Comparison of ENCODE assay signal across 15 cellular contexts in genomic region chr16:81166417-81167300, GRCh38.
DNase-seq lines count a peak whose midpoint lies in the region; ATAC-seq, FAIRE-seq and TF ChIP-seq lines count a peak whose summit lies in the region.
"Had no signal": no experiment of that assay in that cellular context is flagged by ENCODE, and none has a peak within 500 bp of the region (broad histone marks: within the 10 kb centered on the region; RNA-seq: fewer than 3 reads in every experiment).

No MANE protein-coding gene starts in this region.

- 86% methylated on average over 16 of the region's 16 CpGs; no CpG with 5 or more reads in 1 of the 2 experiments for WGBS in H1 (ENCODE audit: extremely low coverage in 1 of 2, insufficient coverage in 1 of 2, insufficient read length in 1 of 2, insufficient replicate concordance in 2 of 2, low coverage in 1 of 2, low lambda C conversion rate in 2 of 2, missing lambda C conversion rate in 1 of 2), 2 experiments

- TF ChIP-seq RAD21 in Ishikawa (IDR thresholded peaks at IDR 0.05; ENCODE audit: low read depth), result no peak
- no peak for TF ChIP-seq RAD21 in H1 (IDR thresholded peaks at IDR 0.05 in 1 of 2, conservative IDR thresholded peaks at IDR 0.05 in 1 of 2; ENCODE audit: low read depth in 2 of 2, low read length in 2 of 2)

- H3K9ac ChIP-seq in H1 (replicated peaks in 1 of 4; ENCODE audit: extremely low read depth in 1 of 4, low read depth in 3 of 4, low read length in 3 of 4), result peak overlapping the region in 1 of 4 experiments; percentile 28; a peak in 1 of 7 replicates
- H3K9ac ChIP-seq: BLaER1 treated with 17β-estradiol and CSF1 and Interleukin-3, amounts not matched to agents 10 nM and 100 nM; KMS-11 had no signal

- H2BK120ac ChIP-seq in H1 (replicated peaks; ENCODE audit: low read depth, low read length), result no peak overlapping the region

- H3K14ac ChIP-seq in H1 (ENCODE audit: insufficient read length), result no peak overlapping the region

- no peaks in the 10 kb centered on the region for H3K27me3 ChIP-seq in H1 (replicated peaks in 1 of 4; ENCODE audit: control insufficient read depth in 3 of 4, extremely low read depth in 1 of 4, insufficient read depth in 3 of 4, low read length in 3 of 4)
- H3K27me3 ChIP-seq in upper lobe of right lung, result no peaks in the 10 kb centered on the region
- H3K27me3 ChIP-seq in tibial artery, result no peaks in the 10 kb centered on the region
- H3K27me3 ChIP-seq: BLaER1 treated with 17β-estradiol and CSF1 and Interleukin-3, amounts not matched to agents 10 nM and 100 nM had no signal

- no peak overlapping the region for H3K27ac ChIP-seq in H1 (ENCODE audit: low read depth, low read length)
- H3K27ac ChIP-seq in upper lobe of right lung, result no peak overlapping the region
- H3K27ac ChIP-seq in tibial artery, result peak overlapping the region in 1 of 2 donors; percentile 54
- H3K27ac ChIP-seq: BLaER1 treated with 17β-estradiol and CSF1 and Interleukin-3, amounts not matched to agents 10 nM and 100 nM; KMS-11 had no signal

- peaks cover 5% of the 10 kb centered on the region; the same call in 1 of the 2 replicates for H3K23me2 ChIP-seq in H1 (ENCODE audit: low read depth, low read length)

- no peaks in the 10 kb centered on the region for H3K79me1 ChIP-seq in H1 (ENCODE audit: low read depth, low read length)

- no peak overlapping the region for H3K4ac ChIP-seq in H1 (replicated peaks; ENCODE audit: insufficient read length, low read depth, low read length)

- no peak overlapping the region for H2AFZ ChIP-seq in H1 (ENCODE audit: low read length)
- H2AFZ ChIP-seq: GM23338 had no signal

- H2BK12ac ChIP-seq in H1 (ENCODE audit: low read depth, low read length), result 0 out of 2 replicates have a peak overlapping the region, but pooled peaks have one; percentile 33

- DNase-seq in GM12864 (ENCODE audit: low read depth) (peak; percentile 3), H1 (ENCODE audit: low read depth in 1 of 2, low spot score in 2 of 2) (no peak), upper lobe of right lung (no peak), tibial artery (no peak)
- DNase-seq: 8988T; CD4-positive, CD25-positive, alpha-beta regulatory T cell; DMS53; GF-D8; H9 had no signal

- POLR2A ChIA-PET in H1 (lab: Charles Lee; ENCODE audit: partially characterized antibody), result no interaction called here

- no peak overlapping the region for H4K5ac ChIP-seq in H1 (ENCODE audit: insufficient read length, low read depth, low read length)

- CTCF ChIA-PET in H1 (lab: Charles Lee; ENCODE audit: partially characterized antibody), result interaction anchor here (1.6 kb wide), 1 partner anchor 25 kb away, joined by 4 read pairs; no protein-coding TSS in a partner anchor

- intact Hi-C loops in upper lobe of right lung (cut with DNase I) (no loop called here), tibial artery (cut with DNase I; ENCODE audit: low total_unique reads) (no loop called here)

- no peak overlapping the region for H3K4me2 ChIP-seq in H1 (ENCODE audit: insufficient read depth in 1 of 2, low read depth in 2 of 2, low read length in 2 of 2)
- H3K4me2 ChIP-seq: BLaER1 treated with 17β-estradiol and CSF1 and Interleukin-3, amounts not matched to agents 10 nM and 100 nM; GM23338; KMS-11 had no signal

- no peaks in the 10 kb centered on the region for H3K79me2 ChIP-seq in H1 (ENCODE audit: control insufficient read depth in 1 of 2, insufficient read depth in 2 of 2, low read length in 2 of 2)

- peaks cover 0 to 8% of the 10 kb centered on the region in 2 experiments for H4K20me1 ChIP-seq in H1 (replicated peaks in 1 of 2; ENCODE audit: control insufficient read depth in 1 of 2, insufficient read depth in 2 of 2, low read length in 2 of 2)
- H4K20me1 ChIP-seq: BLaER1 treated with 17β-estradiol and CSF1 and Interleukin-3, amounts not matched to agents 10 nM and 100 nM had no signal

- H3K36me3 ChIP-seq in H1 (ENCODE audit: control insufficient read depth in 2 of 4, insufficient read depth in 4 of 4, low read length in 3 of 4) (no peaks in the 10 kb centered on the region; a peak in 1 of 8 replicates), upper lobe of right lung (no peaks in the 10 kb centered on the region), tibial artery (no peaks in the 10 kb centered on the region)
- H3K36me3 ChIP-seq: BLaER1 treated with 17β-estradiol and CSF1 and Interleukin-3, amounts not matched to agents 10 nM and 100 nM had no signal

- H4K91ac ChIP-seq in H1 (replicated peaks; ENCODE audit: insufficient read length, low read length), result no peak overlapping the region

- no peak for TF ChIP-seq POLR2A in H1 (IDR thresholded peaks at IDR 0.05; ENCODE audit: control extremely low read depth in 1 of 2, low read depth in 2 of 2, low read length in 2 of 2)

- no peak overlapping the region for H3K23ac ChIP-seq in H1 (ENCODE audit: insufficient read length)

- H2BK15ac ChIP-seq in H1 (ENCODE audit: low read length), result no peak overlapping the region

- H3K4me1 ChIP-seq in H1 (replicated peaks in 1 of 4; ENCODE audit: control insufficient read depth in 3 of 4, insufficient read depth in 4 of 4, low read length in 3 of 4) (no peaks in the 10 kb centered on the region), upper lobe of right lung (no peaks in the 10 kb centered on the region), tibial artery (peaks cover 0 to 12% (median 4%) of the 10 kb centered on the region in 4 donors)
- H3K4me1 ChIP-seq: BLaER1 treated with 17β-estradiol and CSF1 and Interleukin-3, amounts not matched to agents 10 nM and 100 nM had no signal

- no peaks in the 10 kb centered on the region; a peak in 1 of 4 replicates for H3K9me3 ChIP-seq in H1 (ENCODE audit: insufficient read depth in 2 of 2, low read depth in 1 of 2, low read length in 1 of 2)
- no peaks in the 10 kb centered on the region for H3K9me3 ChIP-seq in upper lobe of right lung
- no peaks in the 10 kb centered on the region for H3K9me3 ChIP-seq in tibial artery
- H3K9me3 ChIP-seq: BLaER1 treated with 17β-estradiol and CSF1 and Interleukin-3, amounts not matched to agents 10 nM and 100 nM had no signal

- H2BK5ac ChIP-seq in H1 (ENCODE audit: low read depth, low read length), result peak overlapping the region; percentile 60; the same call in 1 of the 2 replicates

- TF ChIP-seq EP300 in Ishikawa (IDR thresholded peaks at IDR 0.05; ENCODE audit: borderline replicate concordance) (no peak), H1 (IDR thresholded peaks at IDR 0.05; ENCODE audit: borderline replicate concordance in 1 of 2, low read depth in 2 of 2, low read length in 2 of 2) (no peak)

- TF ChIP-seq CTCF in GM12864 (IDR thresholded peaks at IDR 0.05; ENCODE audit: low read depth, low read length, missing control alignments), result no peak
- no peak for TF ChIP-seq CTCF in H1 (IDR thresholded peaks at IDR 0.05; ENCODE audit: control extremely low read depth in 1 of 3, insufficient read depth in 1 of 3, low read depth in 1 of 3, low read length in 3 of 3)
- TF ChIP-seq CTCF in upper lobe of right lung (IDR thresholded peaks at IDR 0.05), result no peak
- TF ChIP-seq CTCF in tibial artery (IDR thresholded peaks at IDR 0.05), result no peak

- no peak overlapping the region for H2BK20ac ChIP-seq in H1 (ENCODE audit: low read length)

- no peak for FAIRE-seq in H1 (lab: Jason Lieb, UNC)

- no peak overlapping the region for H3K18ac ChIP-seq in H1 (ENCODE audit: extremely low read depth, low read length)

- no peak overlapping the region for H3K56ac ChIP-seq in H1 (replicated peaks; ENCODE audit: insufficient read length, low read depth, low read length)

- peak; percentile 7 for ATAC-seq in upper lobe of right lung
- no peak for ATAC-seq in HG03439 (IDR thresholded peaks at IDR 0.05; ENCODE audit: unreplicated experiment)
- no peak for ATAC-seq in HG02973 (IDR thresholded peaks at IDR 0.05; ENCODE audit: unreplicated experiment)
- ATAC-seq: GM23338 had no signal

- H2AK5ac ChIP-seq in H1 (ENCODE audit: low read depth, low read length), result peak overlapping the region; percentile 72; the same call in 1 of the 2 replicates

- H3K4me3 ChIP-seq in GM12864 (ENCODE audit: low read depth, low read length), result no peak overlapping the region
- no peak overlapping the region for H3K4me3 ChIP-seq in H1 (ENCODE audit: extremely low read depth in 1 of 4, insufficient read depth in 2 of 4, low read depth in 3 of 4, low read length in 4 of 4)
- H3K4me3 ChIP-seq in upper lobe of right lung, result no peak overlapping the region
- no peak overlapping the region for H3K4me3 ChIP-seq in tibial artery
- H3K4me3 ChIP-seq: BLaER1 treated with 17β-estradiol and CSF1 and Interleukin-3, amounts not matched to agents 10 nM and 100 nM; GM23338 had no signal

- H4K8ac ChIP-seq in H1 (ENCODE audit: extremely low read depth, insufficient read depth, low read length), result no peak overlapping the region

TF ChIP-seq in Ishikawa, 13 proteins besides CTCF, POLR2A, EP300 and RAD21:
- TF ChIP-seq FOXM1 (IDR thresholded peaks at IDR 0.05; ENCODE audit: borderline replicate concordance, low read depth) (no peak), ZBTB7A (IDR thresholded peaks at IDR 0.05; ENCODE audit: low read depth) (no peak), TAF1 (IDR thresholded peaks at IDR 0.05; ENCODE audit: low read depth) (no peak), USF1 (IDR thresholded peaks at IDR 0.05) (peak; percentile 55)
- TF ChIP-seq, protein P1, sequence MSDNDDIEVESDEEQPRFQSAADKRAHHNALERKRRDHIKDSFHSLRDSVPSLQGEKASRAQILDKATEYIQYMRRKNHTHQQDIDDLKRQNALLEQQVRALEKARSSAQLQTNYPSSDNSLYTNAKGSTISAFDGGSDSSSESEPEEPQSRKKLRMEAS (IDR thresholded peaks at IDR 0.05), result no peak
TF ChIP-seq in Ishikawa: peak in this region for 1.

TF ChIP-seq in H1, 55 proteins besides CTCF, POLR2A, EP300 and RAD21:
- TF ChIP-seq JUND (IDR thresholded peaks at IDR 0.05; ENCODE audit: low read length) (no peak), POLR2AphosphoS5 (IDR thresholded peaks at IDR 0.05; ENCODE audit: low read depth, low read length) (no peak), KDM1A (IDR thresholded peaks at IDR 0.05; ENCODE audit: borderline replicate concordance, low read length) (no peak), RFX5 (IDR thresholded peaks at IDR 0.05; ENCODE audit: borderline replicate concordance, low read depth, low read length) (no peak), EZH2 (IDR thresholded peaks at IDR 0.05; ENCODE audit: low read depth, low read length, severe bottlenecking) (no peak), CBX5 (IDR thresholded peaks at IDR 0.05; ENCODE audit: low read depth, low read length) (no peak), RXRA (IDR thresholded peaks at IDR 0.05; ENCODE audit: insufficient read depth, low read depth, low read length) (no peak)
